In genomic region chr3:101902041-101902440, GRCh38 we compare ENCODE assay signal across 1 cellular context.
A peak's percentile ranks its signal among the peaks of the same experiment; 100 is the strongest.
TF ChIP-seq lines count a peak whose summit lies in the region.

No MANE protein-coding gene starts in this region.

TF ChIP-seq in K562, 482 proteins besides CTCF, POLR2A, EP300 and RAD21:
- TF ChIP-seq CHD7 (IDR thresholded peaks at IDR 0.05; ENCODE audit: low read depth, low read length) (no peak), CREM (IDR thresholded peaks at IDR 0.05; ENCODE audit: low read depth) (peak; percentile 44; the same call in 1 of the 2 replicates), CEBPG (CRISPR knock-in tag; IDR thresholded peaks at IDR 0.05) (no peak), CEBPG (tag; conservative IDR thresholded peaks at IDR 0.05 in 1 of 2, IDR thresholded peaks at IDR 0.05 in 1 of 2) (peak in 1 of 2 experiments; percentile 81; a peak in 2 of 4 replicates), ATF3 (IDR thresholded peaks at IDR 0.05) (peak; percentile 84), ATF3 (CRISPR knock-in tag; conservative IDR thresholded peaks at IDR 0.05) (no peak), ATF1 (CRISPR knock-in tag; IDR thresholded peaks at IDR 0.05) (no peak), ATF1 (tag; IDR thresholded peaks at IDR 0.05) (peak; percentile 56), SUPT5H (IDR thresholded peaks at IDR 0.05) (no peak), JUND (IDR thresholded peaks at IDR 0.05; ENCODE audit: borderline replicate concordance, low read depth, low read length) (no peak), JUND (tag; IDR thresholded peaks at IDR 0.05; ENCODE audit: borderline replicate concordance, low read depth, low read length) (peak; percentile 20; the same call in 1 of the 3 replicates), FOSL1 (tag; conservative IDR thresholded peaks at IDR 0.05) (peak; percentile 35; the same call in 1 of the 2 replicates)
